8 cellular contexts compared by ENCODE assay signal in the genomic region with DNA sequence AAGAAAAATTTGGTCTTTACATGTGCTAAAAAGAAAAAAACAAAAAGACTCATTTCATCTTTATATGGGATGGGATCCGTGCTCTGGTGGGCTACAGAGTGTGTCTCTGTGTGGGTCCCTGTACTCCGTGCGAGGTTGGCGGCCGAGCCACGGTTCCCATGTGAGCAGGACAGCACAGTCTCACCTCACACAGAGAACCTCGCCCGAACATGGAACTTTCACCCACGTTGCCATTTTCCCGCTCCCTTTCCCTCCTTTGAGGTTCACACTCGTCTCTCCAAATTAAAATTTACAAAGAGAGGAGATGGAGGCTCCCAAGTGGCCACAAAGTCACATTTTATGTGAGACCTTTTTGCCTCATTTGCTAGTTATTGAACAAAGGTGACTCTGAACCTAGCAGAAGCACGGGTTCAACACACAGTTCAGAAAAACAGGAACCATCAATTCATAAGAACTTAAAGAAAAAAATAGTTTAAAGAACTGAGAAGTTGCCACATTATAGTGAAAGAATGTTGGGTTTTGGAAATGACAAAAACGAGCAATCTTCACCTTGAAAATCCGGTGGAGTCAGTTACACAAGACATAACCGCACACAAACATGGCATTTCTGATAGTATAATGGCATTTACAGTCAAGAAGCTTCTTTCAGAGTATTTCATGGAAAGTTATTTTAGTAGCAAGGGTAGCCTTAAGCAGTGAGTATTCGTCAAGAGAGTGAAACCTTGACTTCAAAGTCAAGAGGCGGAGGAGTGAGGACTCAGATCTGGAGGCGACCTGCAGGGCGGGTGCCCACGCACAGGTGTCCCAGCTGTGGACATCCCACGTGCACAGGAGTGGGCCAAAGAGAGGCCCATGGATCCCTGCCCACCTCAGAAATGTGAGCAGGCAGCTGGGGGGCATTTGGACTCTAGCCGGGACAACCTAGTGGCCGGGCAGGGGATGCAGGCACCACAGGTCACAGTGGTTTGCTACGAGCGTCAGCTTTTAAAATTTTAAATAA.
A peak's percentile ranks its signal among the peaks of the same experiment; 100 is the strongest.
DNase-seq lines count a peak whose midpoint lies in the region; ATAC-seq, FAIRE-seq and TF ChIP-seq lines count a peak whose summit lies in the region.
"Not testable (repeated sequence)": the region's sequence is repeated elsewhere in the genome, so short reads cannot be mapped to it uniquely, and the experiment has no call there.

No MANE protein-coding gene starts in this region.

- POLR2A ChIA-PET in activated CD8-positive, alpha-beta T cell treated with anti-CD3 and anti-CD28 coated beads for 36 hours (lab: Charles Lee); GM12878 (lab: Charles Lee): not testable (repeated sequence)

- DNase-seq in KBM-7 (peak; percentile 40), trophoblast cell (peak in 1 of 2 donors; percentile 69), transverse colon (peak; percentile 40)
- peak; percentile 68 for DNase-seq in activated CD8-positive, alpha-beta T cell treated with anti-CD3 and anti-CD28 coated beads for 36 hours
- DNase-seq in GM12878 (ENCODE audit: low read depth, low spot score) = not testable (repeated sequence)

- H3K27ac Mint-ChIP-seq in activated CD8-positive, alpha-beta T cell treated with anti-CD3 and anti-CD28 coated beads for 36 hours = peak overlapping the region; percentile 99

- H4K20me1 ChIP-seq in GM12878 (ENCODE audit: control insufficient read depth, insufficient read depth) = not testable (repeated sequence)

- H4K12ac ChIP-seq in trophoblast cell (ENCODE audit: low read depth, low read length) = not testable (repeated sequence)

- not testable (repeated sequence) for H3K27me3 Mint-ChIP-seq in activated CD8-positive, alpha-beta T cell treated with anti-CD3 and anti-CD28 coated beads for 36 hours

- peak overlapping the region; percentile 42; the same call in 1 of the 2 replicates for H3K4me2 ChIP-seq in GM12878 (ENCODE audit: control insufficient read depth, insufficient read depth)
- H3K4me2 ChIP-seq in trophoblast cell (ENCODE audit: low read length) = not testable (repeated sequence)

- WGBS in GM12878 (ENCODE audit: insufficient coverage, insufficient replicate concordance, low lambda C conversion rate, missing lambda C conversion rate) = 3% methylated on average over 22 of the region's 25 CpGs
- no CpG with 5 or more reads among the region's 25 CpGs for WGBS in trophoblast cell (ENCODE audit: extremely low coverage, insufficient coverage, insufficient read length)
- WGBS in transverse colon (ENCODE audit: low coverage in 1 of 2), 2 donors = 75% methylated on average over 20 of the region's 25 CpGs; no CpG with 5 or more reads in 1 of the 2 donors

- H3K18ac ChIP-seq in trophoblast cell (ENCODE audit: low read length) = not testable (repeated sequence)

- FAIRE-seq in GM12878 (lab: Jason Lieb, UNC) = peak; percentile 47

- not testable (repeated sequence) for TF ChIP-seq POLR2A in GM12878 (IDR thresholded peaks at IDR 0.05; ENCODE audit: low read depth, low read length); transverse colon (IDR thresholded peaks at IDR 0.05)

- H3K14ac ChIP-seq in trophoblast cell (ENCODE audit: low read length) = not testable (repeated sequence)

- not testable (repeated sequence) for TF ChIP-seq RAD21 in GM12878 (IDR thresholded peaks at IDR 0.05; ENCODE audit: insufficient read depth, low read depth, low read length)

- not testable (repeated sequence) for H3K79me1 ChIP-seq in trophoblast cell (ENCODE audit: low read length)

- H3K9me3 ChIP-seq in GM12878 (replicated peaks; ENCODE audit: control insufficient read depth, insufficient read depth, low read length); trophoblast cell (ENCODE audit: insufficient read depth, low read depth, low read length); transverse colon: not testable (repeated sequence)

- intact Hi-C loops in activated CD8-positive, alpha-beta T cell treated with anti-CD3 and anti-CD28 coated beads for 36 hours (cut with micrococcal nuclease); GM12878 (cut with micrococcal nuclease; ENCODE audit: unreplicated experiment); transverse colon (cut with DNase I; ENCODE audit: low total_unique reads): not testable (repeated sequence)

- H2AFZ ChIP-seq in GM12878 (ENCODE audit: control insufficient read depth, low read depth, low read length); trophoblast cell (ENCODE audit: insufficient read depth, low read length, poor library complexity): not testable (repeated sequence)

- H3K4me1 Mint-ChIP-seq in activated CD8-positive, alpha-beta T cell treated with anti-CD3 and anti-CD28 coated beads for 36 hours (ENCODE audit: low read depth) = peaks cover 30% of the 10 kb centered on the region

- SMC1A ChIA-PET in GM12878 (lab: Charles Lee; ENCODE audit: uncharacterized antibody, unreplicated experiment) = not testable (repeated sequence)

- peak overlapping the region; percentile 29 for H2AK5ac ChIP-seq in trophoblast cell (ENCODE audit: low read length)

- H3K27ac ChIP-seq in GM12878 (ENCODE audit: control insufficient read depth, insufficient read depth) = peak overlapping the region; percentile 67
- H3K27ac ChIP-seq in trophoblast cell (ENCODE audit: low read depth, low read length) = not testable (repeated sequence)
- peak overlapping the region; percentile 7 to 52 (median 45) for H3K27ac ChIP-seq in transverse colon

- RAD21 ChIA-PET in GM12878 (lab: Charles Lee; ENCODE audit: unreplicated experiment) = not testable (repeated sequence)

- not testable (repeated sequence) for H4K8ac ChIP-seq in trophoblast cell (ENCODE audit: low read depth, low read length)

- H3K9me3 Mint-ChIP-seq in activated CD8-positive, alpha-beta T cell treated with anti-CD3 and anti-CD28 coated beads for 36 hours = not testable (repeated sequence)

- not testable (repeated sequence) for H3K4ac ChIP-seq in trophoblast cell (ENCODE audit: low read depth, low read length)

- not testable (repeated sequence) for H3K79me2 ChIP-seq in GM12878 (ENCODE audit: control insufficient read depth, insufficient read depth, low read length); trophoblast cell (ENCODE audit: control insufficient read depth, insufficient read depth, low read length, poor library complexity)

- H3K9ac ChIP-seq in GM12878 (ENCODE audit: control insufficient read depth, insufficient read depth, low read length); trophoblast cell (ENCODE audit: low read length): not testable (repeated sequence)

- not testable (repeated sequence) for H3K23ac ChIP-seq in trophoblast cell (ENCODE audit: low read length)

- CTCF ChIA-PET in activated CD8-positive, alpha-beta T cell treated with anti-CD3 and anti-CD28 coated beads for 36 hours (lab: Charles Lee) = not testable (repeated sequence)
- CTCF ChIA-PET in GM12878 (lab: Yijun Ruan, JAX) = interaction anchor here (0.6 kb wide), 1 partner anchor 738 kb away, joined by 3 read pairs; no protein-coding TSS in a partner anchor

- not testable (repeated sequence) for H2BK12ac ChIP-seq in trophoblast cell (ENCODE audit: low read length)

- TF ChIP-seq CTCF in activated CD8-positive, alpha-beta T cell treated with anti-CD3 and anti-CD28 coated beads for 36 hours (IDR thresholded peaks at IDR 0.05); transverse colon (IDR thresholded peaks at IDR 0.05): not testable (repeated sequence)
- TF ChIP-seq CTCF in GM12878 (IDR thresholded peaks at IDR 0.05 in 2 of 3, conservative IDR thresholded peaks at IDR 0.05 in 1 of 3; ENCODE audit: control insufficient read depth in 2 of 3, extremely low read depth in 1 of 3, insufficient read depth in 1 of 3, low read depth in 3 of 3, low read length in 3 of 3) = peak in 1 of 3 experiments; percentile 13; a peak in 1 of 6 replicates

- in situ Hi-C loops in KBM-7 (cut with MboI; ENCODE audit: low pct_unique_long_range_greater_than_20kb, low sequenced_read_pairs); GM12878 (cut with MboI); transverse colon (cut with MboI; ENCODE audit: low pct_ligation_motif_present in 1 of 4, low pct_unique_long_range_greater_than_20kb in 1 of 4, low sequenced_read_pairs in 3 of 4): not testable (repeated sequence)

- not testable (repeated sequence) for H2BK5ac ChIP-seq in trophoblast cell (ENCODE audit: low read depth, low read length, poor library complexity)

- peaks cover 13% of the 10 kb centered on the region for H3K4me1 ChIP-seq in GM12878 (ENCODE audit: control insufficient read depth, insufficient read depth, low read length)
- not testable (repeated sequence) for H3K4me1 ChIP-seq in trophoblast cell (ENCODE audit: control insufficient read depth in 1 of 2, insufficient read depth in 2 of 2, low read length in 2 of 2); transverse colon

- peak overlapping the region; percentile 82 for H3K4me3 Mint-ChIP-seq in activated CD8-positive, alpha-beta T cell treated with anti-CD3 and anti-CD28 coated beads for 36 hours

- not testable (repeated sequence) for TF ChIP-seq EP300 in GM12878 (IDR thresholded peaks at IDR 0.05; ENCODE audit: borderline replicate concordance in 1 of 2, control insufficient read depth in 1 of 2, low read depth in 2 of 2, low read length in 2 of 2); transverse colon (IDR thresholded peaks at IDR 0.05; ENCODE audit: low read depth)

- H3K27me3 ChIP-seq in GM12878 (replicated peaks in 1 of 2; ENCODE audit: control insufficient read depth in 2 of 2, insufficient read depth in 2 of 2, low read length in 1 of 2); trophoblast cell (ENCODE audit: insufficient read depth, low read length); transverse colon: not testable (repeated sequence)

- not testable (repeated sequence) for H4K91ac ChIP-seq in trophoblast cell (ENCODE audit: low read depth, low read length)

- BruUV-seq in GM12878 (replicated peaks; lab: Mats Ljungman, UMichigan) = TSS peak; percentile 64

- H3K36me3 Mint-ChIP-seq in activated CD8-positive, alpha-beta T cell treated with anti-CD3 and anti-CD28 coated beads for 36 hours (ENCODE audit: low read depth) = peaks cover 10% of the 10 kb centered on the region

- H2BK120ac ChIP-seq in trophoblast cell (ENCODE audit: insufficient read depth, low read length, poor library complexity) = not testable (repeated sequence)

- ATAC-seq in GM18499 (IDR thresholded peaks at IDR 0.05; ENCODE audit: insufficient read depth, unreplicated experiment) (peak; percentile 48), GM19468 (IDR thresholded peaks at IDR 0.05; ENCODE audit: extremely low read depth, unreplicated experiment) (peak; percentile 24), HG02852 (IDR thresholded peaks at IDR 0.05; ENCODE audit: unreplicated experiment) (peak; percentile 48), GM12878 (peak; percentile 69)
- ATAC-seq in activated CD8-positive, alpha-beta T cell treated with anti-CD3 and anti-CD28 coated beads for 36 hours = peak; percentile 17

- not testable (repeated sequence) for H3K4me3 ChIP-seq in GM12878; trophoblast cell (ENCODE audit: low read depth, low read length); transverse colon

- not testable (repeated sequence) for H3K36me3 ChIP-seq in GM12878 (ENCODE audit: control insufficient read depth in 2 of 2, insufficient read depth in 2 of 2, low read length in 1 of 2); trophoblast cell (ENCODE audit: control insufficient read depth in 1 of 2, insufficient read depth in 2 of 2, low read length in 2 of 2); transverse colon

Comparison
In these comparisons a context has a peak if more than half of its experiments do, and no peak if none do; other contexts are left out.
1. ATAC-seq: peak in every context shown above with its lines; median percentile 69 in GM12878; 48 in GM18499; 48 in HG02852; 24 in GM19468; 17 in activated CD8-positive, alpha-beta T cell treated with anti-CD3 and anti-CD28 coated beads for 36 hours.